ENCODE assay signal across 8 cellular contexts in genomic region chr15:90184119-90184785, GRCh38. TPM values are rescaled to one million over a fixed set of nuclear protein-coding genes. Genes with fewer than 3 reads are reported as not detected.
DNase-seq lines count a peak whose midpoint lies in the region; ATAC-seq and TF ChIP-seq lines count a peak whose summit lies in the region.

No MANE protein-coding gene starts in this region.

- TF ChIP-seq CTCF in HFFc6 (IDR thresholded peaks at IDR 0.05) = no peak; the same call in 1 of the 2 replicates

- no peak for DNase-seq in activated CD4-positive, CD25-positive, alpha-beta regulatory T cell treated with anti-CD3 and anti-CD28 coated beads, Interleukin-2, amount 50 U/mL, for 72 hours
- DNase-seq in HFFc6 = peak; percentile 8
- DNase-seq in NCI-H187 treated with DMSO at 0.1 percent for 48 hours (lab: John Stamatoyannopoulos, UW) = peak; percentile 40
- peak; percentile 26 for DNase-seq in activated T-cell treated with anti-CD3 and anti-CD28 coated beads, Interleukin-2, amount 50 U/mL, for 4 hours
- peak; percentile 48 for DNase-seq in globus pallidus (ENCODE audit: low spot score)
- peak; percentile 49 for DNase-seq in occipital lobe (lab: John Stamatoyannopoulos, UW)
- no peak for DNase-seq in epidermal melanocyte (ENCODE audit: insufficient read length, low spot score)

- peaks cover 14% of the 10 kb centered on the region for H3K4me1 Mint-ChIP-seq in HFFc6 (ENCODE audit: low read depth)
- peaks cover 16% of the 10 kb centered on the region for H3K4me1 Mint-ChIP-seq in activated T-cell treated with anti-CD3 and anti-CD28 coated beads, Interleukin-2, amount 50 U/mL, for 4 hours (ENCODE audit: low read depth)

- peaks cover 11% of the 10 kb centered on the region for H3K27me3 Mint-ChIP-seq in HFFc6 (ENCODE audit: insufficient read depth)
- H3K27me3 Mint-ChIP-seq in activated T-cell treated with anti-CD3 and anti-CD28 coated beads, Interleukin-2, amount 50 U/mL, for 4 hours (ENCODE audit: low read depth) = no peaks in the 10 kb centered on the region

- peak; percentile 25 to 34 for ATAC-seq in activated CD4-positive, CD25-positive, alpha-beta regulatory T cell treated with anti-CD3 and anti-CD28 coated beads, Interleukin-2, amount 50 U/mL, for 24 hours
- peak; percentile 55 to 63 for ATAC-seq in activated T-cell treated with anti-CD3 and anti-CD28 coated beads, Interleukin-2, amount 50 U/mL, for 4 hours

- no peaks in the 10 kb centered on the region for H3K36me3 Mint-ChIP-seq in HFFc6 (ENCODE audit: low read depth)
- no peaks in the 10 kb centered on the region for H3K36me3 Mint-ChIP-seq in activated T-cell treated with anti-CD3 and anti-CD28 coated beads, Interleukin-2, amount 50 U/mL, for 4 hours (ENCODE audit: insufficient read depth)

- H3K27ac Mint-ChIP-seq in HFFc6 = peak overlapping the region; percentile 51

- H3K4me3 Mint-ChIP-seq in HFFc6 = peak overlapping the region; percentile 87
- peak overlapping the region; percentile 76 for H3K4me3 Mint-ChIP-seq in activated T-cell treated with anti-CD3 and anti-CD28 coated beads, Interleukin-2, amount 50 U/mL, for 4 hours

- no peaks in the 10 kb centered on the region for H3K9me3 Mint-ChIP-seq in HFFc6
- H3K9me3 Mint-ChIP-seq in activated T-cell treated with anti-CD3 and anti-CD28 coated beads, Interleukin-2, amount 50 U/mL, for 4 hours = no peaks in the 10 kb centered on the region

RNA-seq across cellular contexts. Expression of gene SEMA4B, which starts 16.9 kb away (rescaled TPM):
- 1 to 10 TPM; 5.6 to 7.7 (median 7.2) TPM for total RNA-seq in HFFc6 (2021; fragmentation: NEBNext Ultra II Directional; extraction: Animal tissue kit (Norgen Biotek cat#: 25700))
- 1 to 10 TPM; 4.7 to 8.2 (median 7.7) TPM for total RNA-seq in activated T-cell treated with anti-CD3 and anti-CD28 coated beads, Interleukin-2, amount 50 U/mL, for 4 hours
- 36.3 TPM for total RNA-seq in occipital lobe

RNA-seq across cellular contexts. Expression of gene CIB1, which starts 49.5 kb away (rescaled TPM):
- 10 to 100 TPM; 73.5 to 82.2 (median 76.9) TPM for total RNA-seq in HFFc6 (2021; fragmentation: NEBNext Ultra II Directional; extraction: Animal tissue kit (Norgen Biotek cat#: 25700))
- total RNA-seq in activated T-cell treated with anti-CD3 and anti-CD28 coated beads, Interleukin-2, amount 50 U/mL, for 4 hours = 100 to 1,000 TPM; 130 to 158 (median 151) TPM
- 2.7 TPM for total RNA-seq in occipital lobe

RNA-seq across cellular contexts. Expression of gene GDPGP1, which starts 49.8 kb away (rescaled TPM):
- 1 to 10 TPM; 4.5 to 6.3 (median 5.2) TPM for total RNA-seq in HFFc6 (2021; fragmentation: NEBNext Ultra II Directional; extraction: Animal tissue kit (Norgen Biotek cat#: 25700))
- 10 to 100 TPM; 11.4 to 12.9 (median 11.9) TPM for total RNA-seq in activated T-cell treated with anti-CD3 and anti-CD28 coated beads, Interleukin-2, amount 50 U/mL, for 4 hours
- total RNA-seq in occipital lobe = 9.7 TPM

Comparison
In these comparisons a context has a peak if more than half of its experiments do, and no peak if none do; other contexts are left out.
1. DNase-seq: peak in HFFc6 (single experiment), NCI-H187 treated with DMSO at 0.1 percent for 48 hours (single experiment), activated T-cell treated with anti-CD3 and anti-CD28 coated beads, Interleukin-2, amount 50 U/mL, for 4 hours (single experiment), globus pallidus (single experiment) and occipital lobe (single experiment); none in activated CD4-positive, CD25-positive, alpha-beta regulatory T cell treated with anti-CD3 and anti-CD28 coated beads, Interleukin-2, amount 50 U/mL, for 72 hours (single experiment) and epidermal melanocyte (single experiment).
2. RNA of gene CIB1, which starts 49.5 kb away (total RNA-seq): 130 to 158 TPM in activated T-cell treated with anti-CD3 and anti-CD28 coated beads, Interleukin-2, amount 50 U/mL, for 4 hours and 73.5 to 82.2 TPM in HFFc6; 2.7 TPM in occipital lobe (single experiment); every median in the first group is over 10 times any median in the second.